18 cellular contexts compared by ENCODE assay signal in genomic region chr12:80469681-80470080, GRCh38. TPM values are rescaled to one million over a fixed set of nuclear protein-coding genes. Genes with fewer than 3 reads are reported as not detected.
"Had no signal": no experiment of that assay in that cellular context is flagged by ENCODE, and none has a peak within 500 bp of the region (broad histone marks: within the 10 kb centered on the region; RNA-seq: fewer than 3 reads in every experiment).

No MANE protein-coding gene starts in this region.

- H3K36me3 ChIP-seq: heart left ventricle, stomach, thoracic aorta had no signal

- H3K9me3 ChIP-seq: heart left ventricle, psoas muscle, stomach, thoracic aorta had no signal

- H3K4me3 ChIP-seq: heart left ventricle, psoas muscle, skin epidermis, stomach, thoracic aorta had no signal

- H3K27me3 ChIP-seq: heart left ventricle, stomach had no signal

- H3K4me1 ChIP-seq: heart left ventricle, stomach had no signal

- H3K27ac ChIP-seq: heart left ventricle, psoas muscle, skin epidermis, stomach, thoracic aorta had no signal

- DNase-seq: cerebellar nuclear complex; erythroblast; foreskin melanocyte; heart left ventricle; hippocampal formation; mammary epithelial cell; naive thymus-derived CD4-positive, alpha-beta T cell; nephron progenitor cell; psoas muscle; retina; stimulated activated CD4-positive, alpha-beta T cell treated with anti-CD3 and anti-CD28 coated beads, Interleukin-2, amount 100 ng/mL, for 24 hours; stimulated activated naive CD4-positive, alpha-beta T cell; stomach; substantia nigra had no signal

RNA-seq across cellular contexts. Expression of gene PTPRQ, which starts 25.6 kb away (rescaled TPM):
- total RNA-seq: glomerular endothelial cell; mononuclear cell; naive thymus-derived CD4-positive, alpha-beta T cell had no signal
- polyA plus RNA-seq: mammary epithelial cell; naive thymus-derived CD4-positive, alpha-beta T cell had no signal
